14 cellular contexts compared by ENCODE assay signal in the genomic region with DNA sequence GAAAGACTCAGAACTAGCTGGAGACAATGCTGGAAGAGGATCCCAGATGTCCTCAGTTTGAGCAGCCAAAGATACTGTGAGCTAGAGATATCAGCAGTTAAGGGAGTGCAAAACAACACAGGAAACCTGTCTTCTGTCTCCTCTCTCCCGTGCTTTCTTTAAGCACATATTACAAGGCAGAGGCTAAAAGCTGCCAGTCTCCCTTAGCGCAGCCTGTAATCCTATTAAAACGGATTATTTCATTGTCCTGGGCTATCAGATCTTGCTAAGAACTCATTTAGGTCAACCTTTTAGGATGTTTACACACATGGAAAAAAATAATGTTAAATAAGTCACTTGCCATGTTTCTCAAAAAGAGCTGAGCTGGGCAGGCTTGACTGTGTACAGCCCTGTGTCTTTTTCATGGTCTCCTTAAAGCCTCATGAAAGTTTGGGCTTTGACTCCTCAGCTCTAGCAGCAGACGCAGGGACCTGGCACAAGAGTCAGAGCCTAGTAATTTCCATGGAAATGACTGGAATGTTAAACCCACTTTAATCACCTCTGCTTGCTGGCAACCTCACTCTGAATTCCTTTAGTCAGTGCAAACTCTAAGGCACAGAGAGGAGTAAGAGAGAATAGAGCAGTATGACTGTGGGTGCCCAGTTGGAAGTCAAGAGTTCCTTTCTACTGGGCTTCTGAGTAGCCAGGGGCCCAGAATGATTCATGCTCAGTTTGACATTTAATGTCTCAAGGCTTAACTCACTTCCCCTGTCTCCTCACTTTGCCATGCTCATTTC.
DNase-seq lines count a peak whose midpoint lies in the region; ATAC-seq and TF ChIP-seq lines count a peak whose summit lies in the region.
"Had no signal": no experiment of that assay in that cellular context is flagged by ENCODE, and none has a peak within 500 bp of the region (broad histone marks: within the 10 kb centered on the region; RNA-seq: fewer than 3 reads in every experiment).

No MANE protein-coding gene starts in this region.

- WGBS in GM23248 (ENCODE audit: low coverage in 1 of 2, low lambda C conversion rate in 2 of 2, missing lambda C conversion rate in 2 of 2), 2 experiments = 54 to 58% methylated on average over 4 of the region's 4 CpGs

- no peaks in the 10 kb centered on the region for H3K79me2 ChIP-seq in GM23248 (ENCODE audit: insufficient read depth)

- H3K9ac ChIP-seq in GM23248 = no peak overlapping the region

- TF ChIP-seq CTCF in RWPE1 (conservative IDR thresholded peaks at IDR 0.05; ENCODE audit: low read depth) = no peak
- TF ChIP-seq CTCF in lower lobe of right lung (IDR thresholded peaks at IDR 0.05) = no peak

- CTCF ChIA-PET in RWPE1 (lab: Yijun Ruan, JAX) = no interaction called here

- in situ Hi-C loops in GM23248 (cut with MboI) = no loop called here

- H3K36me3 ChIP-seq in GM23248 (ENCODE audit: low read depth) (no peaks in the 10 kb centered on the region), lower lobe of right lung (no peaks in the 10 kb centered on the region)
- H3K36me3 ChIP-seq: esophagus muscularis mucosa had no signal

- POLR2A ChIA-PET in RWPE1 (lab: Yijun Ruan, JAX; ENCODE audit: low non-redundant PET) = no interaction called here

- no peaks in the 10 kb centered on the region for H3K9me2 ChIP-seq in GM23248 (ENCODE audit: insufficient read depth)

- peaks cover 20% of the 10 kb centered on the region for H3F3A ChIP-seq in GM23248 (ENCODE audit: insufficient read depth)

- H3K4me2 ChIP-seq in GM23248 (ENCODE audit: unreplicated experiment) = peak overlapping the region; percentile 33

- H4K20me1 ChIP-seq in GM23248 (ENCODE audit: insufficient read depth) = no peaks in the 10 kb centered on the region

- H3K4me3 ChIP-seq in GM23248 (no peak overlapping the region), lower lobe of right lung (no peak overlapping the region)
- H3K4me3 ChIP-seq: esophagus muscularis mucosa had no signal

- H3K27me3 ChIP-seq in GM23248 (replicated peaks; ENCODE audit: insufficient read depth) (no peaks in the 10 kb centered on the region), lower lobe of right lung (ENCODE audit: low read depth) (no peaks in the 10 kb centered on the region)
- H3K27me3 ChIP-seq: esophagus muscularis mucosa had no signal

- H3K9me3 ChIP-seq in GM23248 (ENCODE audit: low read depth) (no peaks in the 10 kb centered on the region), lower lobe of right lung (no peaks in the 10 kb centered on the region)
- H3K9me3 ChIP-seq: esophagus muscularis mucosa had no signal

- no peak for TF ChIP-seq POLR2A in erythroblast (IDR thresholded peaks at IDR 0.05; ENCODE audit: low read length)

- no peak for ATAC-seq in lower lobe of right lung
- ATAC-seq: HCT116, left ventricle myocardium superior, right cardiac atrium had no signal

- intact Hi-C loops in lower lobe of right lung (cut with DNase I) = no loop called here

- peak overlapping the region; percentile 35 for H2AFZ ChIP-seq in GM23248

- H3K4me1 ChIP-seq in GM23248 (ENCODE audit: insufficient read depth) (peaks cover 38% of the 10 kb centered on the region), lower lobe of right lung (peaks cover 20% of the 10 kb centered on the region)

- DNase-seq in GM23248 = peak; percentile 85
- peak; percentile 8 for DNase-seq in RWPE1 (ENCODE audit: low spot score)
- DNase-seq in ecto neural progenitor cell (ENCODE audit: low spot score) = peak; percentile 66
- peak; percentile 43 for DNase-seq in non-pigmented ciliary epithelial cell (ENCODE audit: low read depth)
- no peak for DNase-seq in NCI-H2081 treated with DMSO at 0.1 percent for 48 hours (lab: John Stamatoyannopoulos, UW)
- no peak for DNase-seq in lower lobe of right lung
- no peak for DNase-seq in DMS53 treated with DMSO at 0.1 percent for 48 hours (lab: John Stamatoyannopoulos, UW; ENCODE audit: unreplicated experiment)
- no peak for DNase-seq in erythroblast (lab: John Stamatoyannopoulos, UW)
- DNase-seq: activated CD4-positive, alpha-beta T cell treated with anti-CD3 and anti-CD28 coated beads, Interleukin-2, amount 50 U/mL, for 1 hour; left ventricle myocardium superior; NCI-H1694 treated with DMSO at 0.1 percent for 48 hours; right cardiac atrium had no signal

- H3K27ac ChIP-seq in GM23248 = peak overlapping the region; percentile 69
- H3K27ac ChIP-seq in RWPE1 = no peak overlapping the region
- no peak overlapping the region for H3K27ac ChIP-seq in lower lobe of right lung
- H3K27ac ChIP-seq: esophagus muscularis mucosa had no signal

Comparison
In these comparisons a context has a peak if more than half of its experiments do, and no peak if none do; other contexts are left out.
1. DNase-seq: peak in GM23248 (single experiment), RWPE1 (single experiment), ecto neural progenitor cell (single experiment) and non-pigmented ciliary epithelial cell (single experiment); none in NCI-H2081 treated with DMSO at 0.1 percent for 48 hours (single experiment), lower lobe of right lung (single experiment), DMS53 treated with DMSO at 0.1 percent for 48 hours (single experiment) and erythroblast (0 of 2).